In genomic region chr2:172109670-172110421, GRCh38 we compare ENCODE assay signal across 1 cellular context.
TF ChIP-seq lines count a peak whose summit lies in the region.

No MANE protein-coding gene starts in this region.

TF ChIP-seq in HepG2, 621 proteins besides CTCF, POLR2A, EP300 and RAD21 (continued from another document and continues in another):
- peak; percentile 73 for TF ChIP-seq ZNF687 (CRISPR knock-in tag; IDR thresholded peaks at IDR 0.05)
- no peak for TF ChIP-seq POLR2AphosphoS5 (IDR thresholded peaks at IDR 0.05; ENCODE audit: low read depth, low read length)
- no peak for TF ChIP-seq ZSCAN22 (CRISPR knock-in tag; IDR thresholded peaks at IDR 0.05)
- no peak for TF ChIP-seq CCDC6 (CRISPR knock-in tag; IDR thresholded peaks at IDR 0.05)
- TF ChIP-seq SALL2 (CRISPR knock-in tag; IDR thresholded peaks at IDR 0.05): no peak
- no peak for TF ChIP-seq ZHX1 (CRISPR knock-in tag; IDR thresholded peaks at IDR 0.05; ENCODE audit: low read depth)
- no peak for TF ChIP-seq IKZF1 (IDR thresholded peaks at IDR 0.05)
- no peak for TF ChIP-seq SRSF4 (IDR thresholded peaks at IDR 0.05; ENCODE audit: low read depth, low read length, poor library complexity, severe bottlenecking)
- TF ChIP-seq MAFG (CRISPR knock-in tag; IDR thresholded peaks at IDR 0.05): no peak
- no peak for TF ChIP-seq BCL3 (CRISPR knock-in tag; IDR thresholded peaks at IDR 0.05)
- TF ChIP-seq MTF1 (CRISPR knock-in tag; IDR thresholded peaks at IDR 0.05): no peak
- TF ChIP-seq ZNF616 (CRISPR knock-in tag; IDR thresholded peaks at IDR 0.05; ENCODE audit: low read depth): no peak
- TF ChIP-seq RBM22 (optimal IDR thresholded peaks at IDR 0.05; ENCODE audit: low read length): no peak
- no peak for TF ChIP-seq SUZ12 (IDR thresholded peaks at IDR 0.05; ENCODE audit: low read depth, low read length)
- no peak for TF ChIP-seq PRPF4 (IDR thresholded peaks at IDR 0.05; ENCODE audit: low read depth, low read length, poor library complexity, severe bottlenecking)
- no peak for TF ChIP-seq ZNF496 (CRISPR knock-in tag; IDR thresholded peaks at IDR 0.05; ENCODE audit: insufficient replicate concordance)
- peak; percentile 65 for TF ChIP-seq ZFX (CRISPR knock-in tag; IDR thresholded peaks at IDR 0.05; ENCODE audit: low read depth)
- TF ChIP-seq NONO (IDR thresholded peaks at IDR 0.05): no peak
- no peak for TF ChIP-seq NONO (CRISPR knock-in tag; conservative IDR thresholded peaks at IDR 0.05)
- TF ChIP-seq HNF1A (IDR thresholded peaks at IDR 0.05; ENCODE audit: low read depth): no peak
- no peak for TF ChIP-seq HNF1A (CRISPR knock-in tag; IDR thresholded peaks at IDR 0.05; ENCODE audit: borderline replicate concordance)
- TF ChIP-seq TARDBP (CRISPR knock-in tag; IDR thresholded peaks at IDR 0.05): 0 out of 2 replicates have a peak, but pooled peaks have one; percentile 22
- TF ChIP-seq E2F1 (CRISPR knock-in tag; IDR thresholded peaks at IDR 0.05): no peak
- no peak for TF ChIP-seq ZGPAT (CRISPR knock-in tag; IDR thresholded peaks at IDR 0.05)
- no peak for TF ChIP-seq POGZ (CRISPR knock-in tag; IDR thresholded peaks at IDR 0.05)
- no peak for TF ChIP-seq DMTF1 (CRISPR knock-in tag; IDR thresholded peaks at IDR 0.05)
- TF ChIP-seq HBP1 (CRISPR knock-in tag; IDR thresholded peaks at IDR 0.05; ENCODE audit: low read depth): no peak
- TF ChIP-seq GLMP (CRISPR knock-in tag; IDR thresholded peaks at IDR 0.05; ENCODE audit: borderline replicate concordance): no peak
- 0 out of 2 replicates have a peak, but pooled peaks have one; percentile 42 for TF ChIP-seq ZNF501 (CRISPR knock-in tag; IDR thresholded peaks at IDR 0.05)
- TF ChIP-seq ZBTB1 (CRISPR knock-in tag; IDR thresholded peaks at IDR 0.05; ENCODE audit: borderline replicate concordance): no peak
- TF ChIP-seq SCMH1 (CRISPR knock-in tag; IDR thresholded peaks at IDR 0.05; ENCODE audit: borderline replicate concordance): no peak
- peak; percentile 85; the same call in 1 of the 2 replicates for TF ChIP-seq ZBTB38 (CRISPR knock-in tag; IDR thresholded peaks at IDR 0.05)
- no peak for TF ChIP-seq BCL6 (CRISPR knock-in tag; IDR thresholded peaks at IDR 0.05)
- TF ChIP-seq MYNN (CRISPR knock-in tag; IDR thresholded peaks at IDR 0.05; ENCODE audit: low read depth): no peak
